1 cellular context compared by ENCODE assay signal in genomic region chr20:1467355-1468116, GRCh38.
TF ChIP-seq lines count a peak whose summit lies in the region.

No MANE protein-coding gene starts in this region.

TF ChIP-seq in GM12878, 131 proteins besides CTCF, POLR2A, EP300 and RAD21:
- no peak for TF ChIP-seq TAF1 (IDR thresholded peaks at IDR 0.05; ENCODE audit: borderline replicate concordance, low read depth, low read length)
- TF ChIP-seq MAX (IDR thresholded peaks at IDR 0.05; ENCODE audit: low read depth, low read length): no peak
- TF ChIP-seq RAD51 (IDR thresholded peaks at IDR 0.05): no peak
- no peak for TF ChIP-seq CEBPZ (IDR thresholded peaks at IDR 0.05; ENCODE audit: low read depth, low read length)
- TF ChIP-seq NKRF (conservative IDR thresholded peaks at IDR 0.05): no peak
- no peak for TF ChIP-seq RELA (IDR thresholded peaks at IDR 0.05; ENCODE audit: borderline replicate concordance, partially characterized antibody)
- no peak for TF ChIP-seq PAX8 (IDR thresholded peaks at IDR 0.05)
- TF ChIP-seq CBX3 (IDR thresholded peaks at IDR 0.05; ENCODE audit: borderline replicate concordance, low read depth): no peak
- TF ChIP-seq RBBP5 (conservative IDR thresholded peaks at IDR 0.05): no peak
- no peak for TF ChIP-seq EED (IDR thresholded peaks at IDR 0.05; ENCODE audit: low read depth)
- TF ChIP-seq HSF1 (IDR thresholded peaks at IDR 0.05; ENCODE audit: low read depth, low read length): no peak
- no peak for TF ChIP-seq BACH1 (IDR thresholded peaks at IDR 0.05; ENCODE audit: borderline replicate concordance)
- no peak for TF ChIP-seq YBX1 (IDR thresholded peaks at IDR 0.05)
- TF ChIP-seq BRCA1 (IDR thresholded peaks at IDR 0.05; ENCODE audit: low read depth, low read length): no peak
